Comparison of ENCODE assay signal across 10 cellular contexts in the genomic region with DNA sequence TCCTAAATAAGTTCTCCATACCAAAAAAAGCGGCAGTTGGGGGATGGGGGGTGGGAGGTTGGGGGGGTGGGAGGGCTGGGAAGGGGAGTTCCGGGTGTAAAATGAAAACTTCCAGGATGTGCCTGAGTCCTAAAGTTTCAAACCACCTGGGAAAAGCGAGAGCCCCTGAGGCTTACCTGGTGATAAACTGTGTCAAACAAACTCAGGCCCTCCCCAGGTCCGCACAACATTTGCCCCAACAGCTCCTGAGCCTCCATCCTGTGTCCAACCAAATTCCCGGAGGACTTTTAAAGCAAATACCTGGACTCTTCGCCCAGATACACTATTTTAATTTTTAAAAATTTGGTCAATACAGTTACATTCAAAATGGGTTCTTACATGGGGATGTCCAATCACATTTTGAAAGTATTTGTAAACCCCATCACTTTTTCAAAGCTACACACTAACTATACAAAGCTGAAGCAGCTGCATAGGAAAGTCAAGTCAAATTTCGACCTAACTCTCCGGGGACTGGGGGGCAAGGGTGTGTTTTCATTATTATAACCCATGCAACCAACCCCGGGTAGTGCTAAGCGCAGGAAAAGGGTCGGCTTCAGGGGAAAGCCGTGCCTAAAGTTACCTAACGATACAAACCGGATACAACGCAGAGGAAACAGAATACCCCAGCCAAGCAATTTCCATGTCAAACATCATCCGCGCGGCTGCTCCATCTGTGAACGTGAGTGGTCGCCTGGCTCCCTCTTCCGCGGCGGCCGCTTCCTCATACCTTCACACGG. TPM values are rescaled to one million over a fixed set of nuclear protein-coding genes. Genes with fewer than 3 reads are reported as not detected.
DNase-seq lines count a peak whose midpoint lies in the region; ATAC-seq lines count a peak whose summit lies in the region.
"Had no signal": no experiment of that assay in that cellular context is flagged by ENCODE, and none has a peak within 500 bp of the region (broad histone marks: within the 10 kb centered on the region; RNA-seq: fewer than 3 reads in every experiment).

No MANE protein-coding gene starts in this region.

- ATAC-seq in HG03460 (IDR thresholded peaks at IDR 0.05; ENCODE audit: unreplicated experiment): no peak

- H2BK120ac ChIP-seq in trophoblast cell (ENCODE audit: insufficient read depth, low read length, poor library complexity): no peak overlapping the region

- H4K8ac ChIP-seq in trophoblast cell (ENCODE audit: low read depth, low read length): no peak overlapping the region

- H3K27ac ChIP-seq in ectodermal cell (ENCODE audit: insufficient read depth, low read depth, low read length, poor library complexity, severe bottlenecking) (no peak overlapping the region), trophoblast cell (ENCODE audit: low read depth, low read length) (no peak overlapping the region)

- peak; percentile 47 for DNase-seq in NCI-H1105 treated with DMSO at 0.1 percent for 48 hours (lab: John Stamatoyannopoulos, UW)
- no peak for DNase-seq in NCI-H1105 (lab: John Stamatoyannopoulos, UW)
- peak; percentile 38 for DNase-seq in KBM-7
- DNase-seq in trophoblast cell: no peak
- no peak for DNase-seq in NK-92 (lab: John Stamatoyannopoulos, UW; ENCODE audit: unreplicated experiment)
- no peak for DNase-seq in AG08395 (ENCODE audit: low spot score)
- DNase-seq: effector CD8-positive, alpha-beta T cell; MV-4-11 had no signal

- no peaks in the 10 kb centered on the region for H3K79me1 ChIP-seq in trophoblast cell (ENCODE audit: low read length)

- no peaks in the 10 kb centered on the region for H3K36me3 ChIP-seq in ectodermal cell (ENCODE audit: control insufficient read depth, insufficient read depth, low read length)
- no peaks in the 10 kb centered on the region for H3K36me3 ChIP-seq in trophoblast cell (ENCODE audit: control insufficient read depth in 1 of 2, insufficient read depth in 2 of 2, low read length in 2 of 2)

- in situ Hi-C loops in KBM-7 (cut with MboI; ENCODE audit: low pct_unique_long_range_greater_than_20kb, low sequenced_read_pairs): no loop called here

- peak overlapping the region; percentile 72 for H2AFZ ChIP-seq in trophoblast cell (ENCODE audit: insufficient read depth, low read length, poor library complexity)

- H3K9ac ChIP-seq in trophoblast cell (ENCODE audit: low read length): no peak overlapping the region

- no peaks in the 10 kb centered on the region for H3K79me2 ChIP-seq in trophoblast cell (ENCODE audit: control insufficient read depth, insufficient read depth, low read length, poor library complexity)

- H4K12ac ChIP-seq in trophoblast cell (ENCODE audit: low read depth, low read length): no peak overlapping the region

- H3K23ac ChIP-seq in trophoblast cell (ENCODE audit: low read length): no peak overlapping the region

- no peak overlapping the region for H2BK12ac ChIP-seq in trophoblast cell (ENCODE audit: low read length)

- H3K14ac ChIP-seq in trophoblast cell (ENCODE audit: low read length): no peak overlapping the region

- H3K27me3 ChIP-seq in ectodermal cell (ENCODE audit: control insufficient read depth, insufficient read depth, low read length, poor library complexity, severe bottlenecking) (peaks cover 47% of the 10 kb centered on the region), trophoblast cell (ENCODE audit: insufficient read depth, low read length) (peaks cover 81% of the 10 kb centered on the region)

- H3K4me3 ChIP-seq in ectodermal cell (ENCODE audit: insufficient read depth, low read depth, low read length): peak overlapping the region; percentile 78
- H3K4me3 ChIP-seq in trophoblast cell (ENCODE audit: low read depth, low read length): peak overlapping the region; percentile 37

- H3K4me2 ChIP-seq in trophoblast cell (ENCODE audit: low read length): peak overlapping the region; percentile 100

- H3K4me1 ChIP-seq in ectodermal cell (ENCODE audit: control insufficient read depth, insufficient read depth, low read length): peaks cover 16% of the 10 kb centered on the region
- H3K4me1 ChIP-seq in trophoblast cell (ENCODE audit: control insufficient read depth in 1 of 2, insufficient read depth in 2 of 2, low read length in 2 of 2): peaks cover 16 to 19% of the 10 kb centered on the region in 2 experiments

- H2BK5ac ChIP-seq in trophoblast cell (ENCODE audit: low read depth, low read length, poor library complexity): no peak overlapping the region

- no peak overlapping the region for H4K91ac ChIP-seq in trophoblast cell (ENCODE audit: low read depth, low read length)

- H2AK5ac ChIP-seq in trophoblast cell (ENCODE audit: low read length): no peak overlapping the region

- no peaks in the 10 kb centered on the region for H3K9me3 ChIP-seq in ectodermal cell (ENCODE audit: control insufficient read depth, low read length)
- peaks cover 8% of the 10 kb centered on the region for H3K9me3 ChIP-seq in trophoblast cell (ENCODE audit: insufficient read depth, low read depth, low read length)

- H3K4ac ChIP-seq in trophoblast cell (ENCODE audit: low read depth, low read length): no peak overlapping the region

- 0% methylated on average over 24 of the region's 25 CpGs for WGBS in ectodermal cell, 2 experiments
- WGBS in trophoblast cell (ENCODE audit: extremely low coverage, insufficient coverage, insufficient read length): no CpG with 5 or more reads among the region's 25 CpGs

- no peak overlapping the region for H3K18ac ChIP-seq in trophoblast cell (ENCODE audit: low read length)

RNA-seq across cellular contexts. Expression of gene FOXB1, which starts 0.7 kb away (rescaled TPM):
- 25.3 TPM for polyA plus RNA-seq in ectodermal cell (2013, experiment 1 of 4)
- 40.1 TPM for polyA plus RNA-seq in ectodermal cell (2013, experiment 2 of 4)
- polyA plus RNA-seq in ectodermal cell (2013, experiment 3 of 4): 34.7 TPM
- polyA plus RNA-seq in ectodermal cell (2013, experiment 4 of 4): 35.5 TPM
- 0.04 and 0.05 TPM in 2 replicates for polyA plus RNA-seq in trophoblast cell (2013)

Comparison
In these comparisons a context has a peak if more than half of its experiments do, and no peak if none do; other contexts are left out.
1. DNase-seq: peak in NCI-H1105 treated with DMSO at 0.1 percent for 48 hours (single experiment) and KBM-7 (single experiment); none in NCI-H1105 (single experiment), trophoblast cell (0 of 2), NK-92 (single experiment) and AG08395 (single experiment).